In the genomic region with DNA sequence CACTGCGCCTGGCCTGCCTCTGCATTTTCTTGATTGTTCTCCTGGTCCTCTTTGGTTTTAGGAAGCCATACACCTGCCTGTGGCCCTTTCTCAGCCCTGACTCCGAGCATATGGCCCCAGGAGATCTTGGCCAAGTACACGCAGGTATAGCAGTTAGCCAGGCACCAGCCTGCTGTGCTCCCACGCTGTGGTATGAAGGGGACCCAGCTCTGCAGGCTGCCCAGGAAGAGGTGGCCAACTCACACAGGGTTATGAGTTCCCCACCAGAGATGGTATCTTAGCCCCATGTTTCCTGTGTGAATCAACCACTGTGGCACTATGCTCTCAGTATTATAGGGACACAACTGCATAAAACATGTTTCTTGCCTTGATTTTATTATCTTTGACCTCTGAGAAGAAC, we compare ENCODE assay signal across 11 cellular contexts. TPM values are rescaled to one million over a fixed set of nuclear protein-coding genes. Genes with fewer than 3 reads are reported as not detected.
DNase-seq lines count a peak whose midpoint lies in the region; ATAC-seq and FAIRE-seq lines count a peak whose summit lies in the region.
"Had no signal": no experiment of that assay in that cellular context is flagged by ENCODE, and none has a peak within 500 bp of the region (broad histone marks: within the 10 kb centered on the region; RNA-seq: fewer than 3 reads in every experiment).

No MANE protein-coding gene starts in this region.

- no peaks in the 10 kb centered on the region for H3K9me3 Mint-ChIP-seq in activated CD4-positive, alpha-beta memory T cell treated with anti-CD3 and anti-CD28 coated beads for 36 hours

- peak overlapping the region; percentile 3 for H3K4me3 Mint-ChIP-seq in activated CD4-positive, alpha-beta memory T cell treated with anti-CD3 and anti-CD28 coated beads for 36 hours

- peak; percentile 26 for FAIRE-seq in GM19239 (lab: Jason Lieb, UNC)

- no peak for ATAC-seq in HG03095 (IDR thresholded peaks at IDR 0.05; ENCODE audit: unreplicated experiment)
- ATAC-seq: Panc1 had no signal

- peaks cover 58% of the 10 kb centered on the region for H3K4me1 Mint-ChIP-seq in activated CD4-positive, alpha-beta memory T cell treated with anti-CD3 and anti-CD28 coated beads for 36 hours (ENCODE audit: low read depth)

- CTCF ChIA-PET in activated CD4-positive, alpha-beta memory T cell treated with anti-CD3 and anti-CD28 coated beads for 36 hours (lab: Charles Lee): interaction anchor here (0.9 to 1.0 kb wide), 2 partner anchors 84 to 244 kb away, joined by 3 to 4 read pairs; no protein-coding TSS in a partner anchor

- H3K36me3 Mint-ChIP-seq in activated CD4-positive, alpha-beta memory T cell treated with anti-CD3 and anti-CD28 coated beads for 36 hours: peaks cover 25% of the 10 kb centered on the region

- DNase-seq in GM19239 (ENCODE audit: insufficient read length, low spot score) (no peak), NCI-H510A (lab: John Stamatoyannopoulos, UW) (no peak), NCI-H146 treated with DMSO at 0.1 percent for 48 hours (lab: John Stamatoyannopoulos, UW; ENCODE audit: unreplicated experiment) (no peak), DMS53 treated with DMSO at 0.1 percent for 48 hours (lab: John Stamatoyannopoulos, UW; ENCODE audit: unreplicated experiment) (no peak)
- peak; percentile 77 for DNase-seq in activated CD4-positive, alpha-beta memory T cell treated with anti-CD3 and anti-CD28 coated beads for 36 hours
- peak; percentile 65 for DNase-seq in central memory CD4-positive, alpha-beta T cell
- DNase-seq in stimulated activated CD8-positive, alpha-beta memory T cell treated with anti-CD3 and anti-CD28 coated beads, Interleukin-12 subunit alpha, Interleukin-12 subunit beta, amount 100 ng/mL, for 24 hours (ENCODE audit: extremely low read depth): peak; percentile 22
- DNase-seq: amniotic stem cell, DMS79 had no signal

- H3K27me3 Mint-ChIP-seq in activated CD4-positive, alpha-beta memory T cell treated with anti-CD3 and anti-CD28 coated beads for 36 hours: no peaks in the 10 kb centered on the region

- peak overlapping the region; percentile 91 for H3K27ac Mint-ChIP-seq in activated CD4-positive, alpha-beta memory T cell treated with anti-CD3 and anti-CD28 coated beads for 36 hours

- POLR2A ChIA-PET in activated CD4-positive, alpha-beta memory T cell treated with anti-CD3 and anti-CD28 coated beads for 36 hours (lab: Charles Lee): interaction anchor here (0.6 to 1.8 kb wide), 2 partner anchors 19 to 29 kb away, joined by 3 to 4 read pairs; no protein-coding TSS in a partner anchor

- intact Hi-C loops in activated CD4-positive, alpha-beta memory T cell treated with anti-CD3 and anti-CD28 coated beads for 36 hours (cut with micrococcal nuclease): loop anchor here (5.0 kb wide), 1 partner anchor 36 kb away; no protein-coding TSS in a partner anchor

RNA-seq across cellular contexts. Expression of gene SGSM3, which starts 31.1 kb away (rescaled TPM):
- total RNA-seq in activated CD4-positive, alpha-beta memory T cell treated with anti-CD3 and anti-CD28 coated beads for 36 hours: 10 to 100 TPM; 53.2 to 55.4 TPM

RNA-seq across cellular contexts. Expression of gene ADSL, which starts 55.2 kb away (rescaled TPM):
- 100 to 1,000 TPM; 143 to 146 TPM for total RNA-seq in activated CD4-positive, alpha-beta memory T cell treated with anti-CD3 and anti-CD28 coated beads for 36 hours

Comparison
In these comparisons a context has a peak if more than half of its experiments do, and no peak if none do; other contexts are left out.
1. DNase-seq: peak in activated CD4-positive, alpha-beta memory T cell treated with anti-CD3 and anti-CD28 coated beads for 36 hours (single experiment), central memory CD4-positive, alpha-beta T cell (single experiment) and stimulated activated CD8-positive, alpha-beta memory T cell treated with anti-CD3 and anti-CD28 coated beads, Interleukin-12 subunit alpha, Interleukin-12 subunit beta, amount 100 ng/mL, for 24 hours (single experiment); none in GM19239 (single experiment), NCI-H510A (single experiment), NCI-H146 treated with DMSO at 0.1 percent for 48 hours (single experiment) and DMS53 treated with DMSO at 0.1 percent for 48 hours (single experiment).